In genomic region chr2:898319-898718, GRCh38 we compare ENCODE assay signal across 12 cellular contexts. TPM values are rescaled to one million over a fixed set of nuclear protein-coding genes. Genes with fewer than 3 reads are reported as not detected.
A peak's percentile ranks its signal among the peaks of the same experiment; 100 is the strongest.
DNase-seq lines count a peak whose midpoint lies in the region; TF ChIP-seq lines count a peak whose summit lies in the region.
"Had no signal": no experiment of that assay in that cellular context is flagged by ENCODE, and none has a peak within 500 bp of the region (broad histone marks: within the 10 kb centered on the region; RNA-seq: fewer than 3 reads in every experiment).

No MANE protein-coding gene starts in this region.

- CTCF ChIA-PET in HEK293T (lab: Yijun Ruan, JAX): no interaction called here

- H3K9me3 ChIP-seq in WERI-Rb-1 (ENCODE audit: severe bottlenecking): no peaks in the 10 kb centered on the region

- no peaks in the 10 kb centered on the region for H3K36me3 ChIP-seq in WERI-Rb-1

- in situ Hi-C loops in GM13977 (cut with MboI; ENCODE audit: low pct_unique_long_range_greater_than_20kb, low sequenced_read_pairs, unreplicated experiment): no loop called here

- POLR2A ChIA-PET in HEK293T (lab: Yijun Ruan, JAX): no interaction called here

- no peaks in the 10 kb centered on the region for H3K27me3 ChIP-seq in WERI-Rb-1 (ENCODE audit: insufficient read depth, low read depth, severe bottlenecking)

- no peak overlapping the region for H3K4me3 ChIP-seq in WERI-Rb-1 (ENCODE audit: low read depth, low read length)
- H3K4me3 ChIP-seq: mucosa of descending colon had no signal

- TF ChIP-seq CTCF in GM13977 (IDR thresholded peaks at IDR 0.05; ENCODE audit: extremely low read depth, insufficient read depth, missing control alignments) (no peak), WERI-Rb-1 (IDR thresholded peaks at IDR 0.05; ENCODE audit: low read depth, low read length) (peak; percentile 83)

- no peak overlapping the region for H3K27ac ChIP-seq in WERI-Rb-1

- DNase-seq in GM13977 (ENCODE audit: low spot score) (peak; percentile 32), HEK293T (ENCODE audit: extremely low spot score) (peak; percentile 62), WERI-Rb-1 (peak; percentile 52), mucosa of gallbladder (ENCODE audit: low spot score) (peak; percentile 6), GM19240 (ENCODE audit: insufficient read length, low spot score) (no peak), cortex of kidney (lab: John Stamatoyannopoulos, UW) (no peak)
- DNase-seq in effector CD8-positive, alpha-beta T cell (lab: John Stamatoyannopoulos, UW): no peak
- DNase-seq: activated B cell treated with CpG ODN at 0.5 μM for 24 hours; activated naive CD8-positive, alpha-beta T cell treated with anti-CD3 and anti-CD28 coated beads, Interleukin-2, amount 10 ng/mL, durations not matched to agents 7 days and 5 days; mucosa of descending colon; NCI-H510A treated with DMSO at 0.1 percent for 48 hours; stimulated activated CD4-positive, alpha-beta T cell treated with anti-CD3 and anti-CD28 coated beads, Interleukin-15, amount 100 ng/mL, for 24 hours had no signal

TF ChIP-seq in HEK293T, 16 proteins besides CTCF, POLR2A, EP300 and RAD21:
- TF ChIP-seq FOXK2 (IDR thresholded peaks at IDR 0.05) (no peak), ZNF384 (IDR thresholded peaks at IDR 0.05) (no peak), ELF4 (IDR thresholded peaks at IDR 0.05) (no peak), PKNOX1 (IDR thresholded peaks at IDR 0.05) (no peak), TARDBP (IDR thresholded peaks at IDR 0.05) (no peak), LEF1 (IDR thresholded peaks at IDR 0.05; ENCODE audit: borderline replicate concordance) (no peak), NFRKB (IDR thresholded peaks at IDR 0.05) (no peak), L3MBTL2 (conservative IDR thresholded peaks at IDR 0.05) (no peak), SUZ12 (IDR thresholded peaks at IDR 0.05) (no peak), FOXA1 (IDR thresholded peaks at IDR 0.05) (no peak), FOXM1 (IDR thresholded peaks at IDR 0.05; ENCODE audit: borderline replicate concordance) (no peak), SP1 (IDR thresholded peaks at IDR 0.05) (no peak), CTBP1 (IDR thresholded peaks at IDR 0.05; ENCODE audit: borderline replicate concordance) (no peak), BHLHE40 (IDR thresholded peaks at IDR 0.05; ENCODE audit: borderline replicate concordance) (no peak)

RNA-seq across cellular contexts. Expression of gene SNTG2, which starts 52.3 kb away (rescaled TPM):
- 2.0 TPM for total RNA-seq in mucosa of gallbladder

Comparison
In these comparisons a context has a peak if more than half of its experiments do, and no peak if none do; other contexts are left out.
1. DNase-seq: peak in GM13977 (single experiment), HEK293T (single experiment), WERI-Rb-1 (single experiment) and mucosa of gallbladder (single experiment); none in GM19240 (single experiment), effector CD8-positive, alpha-beta T cell (single experiment) and cortex of kidney (single experiment).